In the genomic region with DNA sequence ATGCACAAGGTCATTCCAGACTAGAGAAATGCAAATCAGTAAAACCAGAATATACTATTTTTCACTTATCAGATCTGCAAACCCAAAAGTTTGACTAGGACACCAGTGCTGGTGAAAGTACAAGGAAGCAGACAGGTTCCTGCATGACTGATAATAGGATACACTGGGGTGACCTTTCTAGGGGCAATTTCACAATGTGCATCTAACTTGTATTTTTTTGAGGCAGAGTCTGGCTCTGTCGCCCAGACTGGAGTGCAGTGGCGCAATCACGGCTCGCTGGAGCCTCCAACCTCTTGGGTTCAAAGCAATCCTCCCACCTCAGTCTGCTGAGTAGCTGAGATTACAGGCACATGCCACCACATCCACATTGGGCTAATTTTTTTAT, we compare ENCODE assay signal across 1 cellular context.
TF ChIP-seq lines count a peak whose summit lies in the region.

No MANE protein-coding gene starts in this region.

TF ChIP-seq in IMR-90, 13 proteins besides CTCF, POLR2A, EP300 and RAD21:
- TF ChIP-seq BHLHE40 (IDR thresholded peaks at IDR 0.05; ENCODE audit: low read depth, low read length) (0 out of 2 replicates have a peak, but pooled peaks have one; percentile 30), CHD1 (IDR thresholded peaks at IDR 0.05; ENCODE audit: low read depth, low read length) (no peak), CEBPB (IDR thresholded peaks at IDR 0.05; ENCODE audit: low read depth, low read length) (peak; percentile 86)
